ENCODE assay signal across 8 cellular contexts in genomic region chr20:3980260-3981131, GRCh38. TPM values are rescaled to one million over a fixed set of nuclear protein-coding genes. Genes with fewer than 3 reads are reported as not detected.
DNase-seq lines count a peak whose midpoint lies in the region; ATAC-seq and TF ChIP-seq lines count a peak whose summit lies in the region.

No MANE protein-coding gene starts in this region.

- in situ Hi-C loops in GM13977 (cut with MboI; ENCODE audit: low pct_unique_long_range_greater_than_20kb, low sequenced_read_pairs, unreplicated experiment) = no loop called here

- no peak for TF ChIP-seq CTCF in GM13977 (IDR thresholded peaks at IDR 0.05; ENCODE audit: extremely low read depth, insufficient read depth, missing control alignments)

- DNase-seq in GM13977 (ENCODE audit: low spot score) (peak; percentile 24), NCI-H460 (ENCODE audit: extremely low read depth, low read depth) (peak; percentile 54), amniotic stem cell (lab: John Stamatoyannopoulos, UW) (peak; percentile 11), kidney tubule cell (ENCODE audit: low spot score) (peak; percentile 53), DMS79 treated with DMSO at 0.1 percent for 48 hours (lab: John Stamatoyannopoulos, UW) (no peak)
- DNase-seq in stimulated activated naive CD4-positive, alpha-beta T cell treated with Interleukin-2 at 50 U/mL for 16 hours (lab: John Stamatoyannopoulos, UW) = peak; percentile 44

- ATAC-seq in GM21786 (IDR thresholded peaks at IDR 0.05; ENCODE audit: unreplicated experiment) (no peak), HG03139 (IDR thresholded peaks at IDR 0.05; ENCODE audit: unreplicated experiment) (no peak)

RNA-seq across cellular contexts. Expression of gene RNF24, which starts 34.9 kb away (rescaled TPM):
- total RNA-seq in NCI-H460 (2014; rRNA removed; shearing (Covaris generic)) = 8.5 and 11.3 TPM in 2 replicates
- 2.2 and 9.0 TPM in 2 replicates for polyA plus RNA-seq in NCI-H460 (2014; cell fraction: nucleus; rRNA removed)
